In the genomic region with DNA sequence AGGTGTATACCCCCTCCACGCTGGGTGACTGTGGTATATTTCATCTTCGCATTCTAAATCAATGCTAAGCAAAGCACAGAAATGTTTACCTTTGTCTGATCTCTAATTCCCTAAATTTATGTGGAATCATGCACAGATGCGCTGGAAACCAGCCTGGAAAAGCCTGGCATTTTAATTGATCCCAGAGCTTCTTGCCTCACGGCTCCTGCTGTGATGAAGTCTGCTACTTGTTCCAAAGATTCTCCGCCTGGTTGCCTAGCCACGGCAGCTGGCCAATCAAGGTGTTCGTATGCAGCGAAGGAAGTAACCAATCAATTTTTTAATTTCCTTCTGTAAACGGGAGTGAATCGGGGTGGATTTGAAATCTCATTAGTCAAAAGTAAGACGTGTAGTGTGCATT, we compare ENCODE assay signal across 10 cellular contexts.
DNase-seq lines count a peak whose midpoint lies in the region; ATAC-seq and TF ChIP-seq lines count a peak whose summit lies in the region.
"Had no signal": no experiment of that assay in that cellular context is flagged by ENCODE, and none has a peak within 500 bp of the region (broad histone marks: within the 10 kb centered on the region; RNA-seq: fewer than 3 reads in every experiment).

No MANE protein-coding gene starts in this region.

- H3K9ac ChIP-seq in adipocyte (ENCODE audit: low read length), result no peak overlapping the region
- H3K9ac ChIP-seq: BLaER1 had no signal

- H3K4me3 ChIP-seq in HFF-Myc (replicated peaks; ENCODE audit: low read depth, low read length) (0 out of 2 replicates have a peak overlapping the region, but pooled peaks have one; percentile 12), adipocyte (ENCODE audit: low read length) (peak overlapping the region; percentile 70)
- H3K4me3 ChIP-seq: BLaER1 had no signal

- no peaks in the 10 kb centered on the region for H3K27me3 ChIP-seq in adipocyte (replicated peaks; ENCODE audit: control insufficient read depth, insufficient read depth, low read length)
- H3K27me3 ChIP-seq: BLaER1 had no signal

- H3K36me3 Mint-ChIP-seq in T-cell, result no peaks in the 10 kb centered on the region

- DNase-seq in AG08395 (ENCODE audit: low spot score) (peak; percentile 57), HFF-Myc (ENCODE audit: extremely low read depth, low read depth) (peak; percentile 86), adipocyte (ENCODE audit: low read depth) (peak; percentile 95), inferior parietal cortex (ENCODE audit: extremely low spot score) (peak; percentile 24), T-cell (no peak), NCI-H345 treated with DMSO at 0.1 percent for 48 hours (lab: John Stamatoyannopoulos, UW; ENCODE audit: unreplicated experiment) (no peak)
- DNase-seq in activated CD8-positive, alpha-beta memory T cell treated with anti-CD3 and anti-CD28 coated beads, Interleukin-2, amount 50 U/mL, for 4 hours, result no peak
- DNase-seq: NCI-H2107 had no signal

- no peaks in the 10 kb centered on the region for H3K4me1 Mint-ChIP-seq in T-cell

- CTCF ChIA-PET in T-cell (lab: Charles Lee), result interaction anchor here in 1 of 2 donors (0.7 kb wide), 1 partner anchor 269 kb away, joined by 6 read pairs; no protein-coding TSS in a partner anchor

- H3K27me3 Mint-ChIP-seq in T-cell, result peaks cover 2 to 9% of the 10 kb centered on the region in 2 donors

- no peak overlapping the region for H3K27ac Mint-ChIP-seq in T-cell

- H3K4me3 Mint-ChIP-seq in T-cell, result no peak overlapping the region

- H3K36me3 ChIP-seq in adipocyte (ENCODE audit: control insufficient read depth, insufficient read depth, low read length, severe bottlenecking), result no peaks in the 10 kb centered on the region
- H3K36me3 ChIP-seq: BLaER1 had no signal

- TF ChIP-seq CTCF in HFF-Myc (IDR thresholded peaks at IDR 0.05; ENCODE audit: low read depth, low read length, missing control alignments), result no peak

- H3K4me1 ChIP-seq in adipocyte (ENCODE audit: control insufficient read depth, insufficient read depth, low read length), result peaks cover 8% of the 10 kb centered on the region
- H3K4me1 ChIP-seq: BLaER1 had no signal

- H3K9me3 Mint-ChIP-seq in T-cell, result no peaks in the 10 kb centered on the region

- ATAC-seq in T-cell (replicated peaks in 1 of 4), result no peak
- ATAC-seq in HG03571 (IDR thresholded peaks at IDR 0.05; ENCODE audit: unreplicated experiment), result no peak

- H3K9me3 ChIP-seq in adipocyte (ENCODE audit: control insufficient read depth, low read length), result no peaks in the 10 kb centered on the region
- H3K9me3 ChIP-seq: BLaER1 had no signal

- POLR2A ChIA-PET in T-cell (lab: Charles Lee), result interaction anchor here in 1 of 2 donors (0.7 kb wide), 1 partner anchor 11 kb away, joined by 4 read pairs; no protein-coding TSS in a partner anchor

Comparison
In these comparisons a context has a peak if more than half of its experiments do, and no peak if none do; other contexts are left out.
1. DNase-seq: peak in AG08395 (single experiment), HFF-Myc (single experiment), adipocyte (single experiment) and inferior parietal cortex (single experiment); none in T-cell (0 of 34), NCI-H345 treated with DMSO at 0.1 percent for 48 hours (single experiment) and activated CD8-positive, alpha-beta memory T cell treated with anti-CD3 and anti-CD28 coated beads, Interleukin-2, amount 50 U/mL, for 4 hours (single experiment).